20 cellular contexts compared by ENCODE assay signal in genomic region chr3:25567806-25568524, GRCh38.
"Had no signal": no experiment of that assay in that cellular context is flagged by ENCODE, and none has a peak within 500 bp of the region (broad histone marks: within the 10 kb centered on the region; RNA-seq: fewer than 3 reads in every experiment).

No MANE protein-coding gene starts in this region.

- H3K27ac ChIP-seq: colonic mucosa, neutrophil, sigmoid colon, skin epidermis, testis, tibial nerve, upper lobe of right lung, vagina had no signal

- H3K36me3 ChIP-seq: colonic mucosa, neutrophil, upper lobe of right lung had no signal

- H3K36me3 Mint-ChIP-seq: naive thymus-derived CD8-positive, alpha-beta T cell; stimulated activated naive B cell treated with anti-CD40 and anti-IgM and Interleukin-4, amounts not matched to agents 10 μg/mL and 1 μg/mL and 100 μg/mL, for 72 hours had no signal

- H3K9me3 Mint-ChIP-seq: naive thymus-derived CD8-positive, alpha-beta T cell; stimulated activated naive B cell treated with anti-CD40 and anti-IgM and Interleukin-4, amounts not matched to agents 10 μg/mL and 1 μg/mL and 100 μg/mL, for 72 hours; stimulated activated naive CD8-positive, alpha-beta T cell treated with anti-CD3 and anti-CD28 coated beads, Interleukin-15, amount 100 ng/mL, for 72 hours had no signal

- H3K9me3 ChIP-seq: colonic mucosa, mucosa of descending colon, neutrophil, sigmoid colon, testis, tibial nerve, upper lobe of right lung, vagina had no signal

- ATAC-seq: mucosa of descending colon; naive thymus-derived CD8-positive, alpha-beta T cell; stimulated activated naive B cell treated with anti-CD40 and anti-IgM and Interleukin-4, amounts not matched to agents 10 μg/mL and 1 μg/mL and 100 μg/mL, for 72 hours; stimulated activated naive CD8-positive, alpha-beta T cell treated with anti-CD3 and anti-CD28 coated beads, Interleukin-15, amount 100 ng/mL, for 72 hours; upper lobe of right lung had no signal

- FAIRE-seq: endothelial cell of umbilical vein had no signal

- H3K4me3 ChIP-seq: colonic mucosa, mucosa of descending colon, sigmoid colon, skin epidermis, testis, tibial nerve, upper lobe of right lung, vagina had no signal

- H3K27me3 Mint-ChIP-seq: stimulated activated naive B cell treated with anti-CD40 and anti-IgM and Interleukin-4, amounts not matched to agents 10 μg/mL and 1 μg/mL and 100 μg/mL, for 72 hours; stimulated activated naive CD8-positive, alpha-beta T cell treated with anti-CD3 and anti-CD28 coated beads, Interleukin-15, amount 100 ng/mL, for 72 hours had no signal

- DNase-seq: colonic mucosa; dermis blood vessel endothelial cell; erythroblast; foreskin melanocyte; hippocampal formation; mammary epithelial cell; mucosa of descending colon; naive thymus-derived CD8-positive, alpha-beta T cell; sigmoid colon; stimulated activated CD4-positive, alpha-beta T cell treated with anti-CD3 and anti-CD28 coated beads, Interleukin-2, amount 100 ng/mL, for 24 hours; stimulated activated CD4-positive, alpha-beta T cell treated with anti-CD3 and anti-CD28 coated beads, Interleukin-4, amount 100 ng/mL, for 4 hours; stimulated activated naive B cell treated with anti-CD40 and anti-IgM and Interleukin-4, amounts not matched to agents 10 μg/mL and 1 μg/mL and 100 μg/mL, for 72 hours; stimulated activated naive CD8-positive, alpha-beta T cell treated with anti-CD3 and anti-CD28 coated beads, Interleukin-15, amount 100 ng/mL, for 72 hours; testis; upper lobe of right lung had no signal

- H3K27ac Mint-ChIP-seq: naive thymus-derived CD8-positive, alpha-beta T cell; stimulated activated naive B cell treated with anti-CD40 and anti-IgM and Interleukin-4, amounts not matched to agents 10 μg/mL and 1 μg/mL and 100 μg/mL, for 72 hours; stimulated activated naive CD8-positive, alpha-beta T cell treated with anti-CD3 and anti-CD28 coated beads, Interleukin-15, amount 100 ng/mL, for 72 hours had no signal

- H3K27me3 ChIP-seq: colonic mucosa, neutrophil, sigmoid colon, testis, tibial nerve, upper lobe of right lung, vagina had no signal

- H3K4me1 ChIP-seq: colonic mucosa, testis, upper lobe of right lung had no signal

- H3K4me1 Mint-ChIP-seq: naive thymus-derived CD8-positive, alpha-beta T cell; stimulated activated naive CD8-positive, alpha-beta T cell treated with anti-CD3 and anti-CD28 coated beads, Interleukin-15, amount 100 ng/mL, for 72 hours had no signal

- H3K4me3 Mint-ChIP-seq: naive thymus-derived CD8-positive, alpha-beta T cell; stimulated activated naive B cell treated with anti-CD40 and anti-IgM and Interleukin-4, amounts not matched to agents 10 μg/mL and 1 μg/mL and 100 μg/mL, for 72 hours; stimulated activated naive CD8-positive, alpha-beta T cell treated with anti-CD3 and anti-CD28 coated beads, Interleukin-15, amount 100 ng/mL, for 72 hours had no signal
